2 cellular contexts compared by ENCODE assay signal in the genomic region with DNA sequence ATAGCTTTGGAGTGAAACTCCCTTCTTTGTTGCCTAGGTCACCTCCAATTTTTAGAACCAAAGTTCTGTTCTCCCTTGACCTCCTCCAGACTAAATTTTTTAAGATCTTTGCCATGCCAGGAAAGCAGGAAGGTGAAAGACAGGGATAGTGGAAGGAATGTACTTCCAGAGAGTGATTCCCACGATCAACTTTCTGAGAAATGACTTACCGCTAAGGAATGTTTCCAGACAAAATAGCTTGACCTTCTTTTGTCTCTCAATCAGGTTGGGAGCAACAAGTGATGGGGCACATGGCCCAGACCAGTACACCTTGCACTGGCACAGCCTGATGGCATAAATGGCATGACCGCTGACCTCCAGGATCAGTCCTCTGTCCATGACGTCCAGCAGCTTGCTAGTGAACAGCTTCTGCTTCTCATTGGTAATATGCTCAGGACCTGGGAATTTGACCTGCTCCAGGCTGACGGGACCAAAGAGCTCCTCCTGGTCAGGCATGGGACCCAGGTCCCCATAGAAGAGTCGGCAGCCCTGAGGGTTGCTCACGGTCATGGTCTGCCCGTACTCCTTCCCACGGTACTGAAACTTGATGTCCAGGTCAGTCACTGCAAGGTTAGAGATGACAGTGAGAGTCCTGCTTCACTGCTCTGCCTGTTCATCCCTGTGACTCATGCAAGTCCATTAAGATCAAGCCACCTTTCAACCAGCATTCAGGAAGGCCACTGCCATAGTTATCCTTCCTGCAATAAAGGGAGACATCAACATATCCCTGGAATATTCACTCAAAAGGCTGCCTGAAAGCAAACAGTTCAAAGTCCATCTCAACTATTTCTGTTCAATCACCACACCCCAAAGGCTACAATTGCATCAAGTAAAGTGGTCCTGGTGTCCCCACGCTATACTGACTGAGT.
A peak's percentile ranks its signal among the peaks of the same experiment; 100 is the strongest.
TF ChIP-seq lines count a peak whose summit lies in the region.

No MANE protein-coding gene starts in this region.

TF ChIP-seq in HEK293, 187 proteins besides CTCF, POLR2A, EP300 and RAD21:
- no peak for TF ChIP-seq ZNF530 (tag by site-specific recombination; IDR thresholded peaks at IDR 0.05; ENCODE audit: low read depth)
- peak; percentile 34; the same call in 1 of the 2 replicates for TF ChIP-seq SCRT2 (tag by site-specific recombination; IDR thresholded peaks at IDR 0.05)

TF ChIP-seq in K562, 482 proteins besides CTCF, POLR2A, EP300 and RAD21:
- TF ChIP-seq MCM3 (IDR thresholded peaks at IDR 0.05), result peak; percentile 14; the same call in 1 of the 2 replicates
- no peak for TF ChIP-seq PURB (CRISPR knock-in tag; IDR thresholded peaks at IDR 0.05; ENCODE audit: low read depth)
- no peak for TF ChIP-seq ZEB2 (IDR thresholded peaks at IDR 0.05)
- no peak for TF ChIP-seq ETV6 (IDR thresholded peaks at IDR 0.05; ENCODE audit: borderline replicate concordance in 1 of 2, low read depth in 2 of 2, low read length in 1 of 2)
- TF ChIP-seq ETV6 (CRISPR knock-in tag; IDR thresholded peaks at IDR 0.05; ENCODE audit: borderline replicate concordance), result no peak
TF ChIP-seq in K562: peak in this region for 1.
